Comparison of ENCODE assay signal across 1 cellular context in the genomic region with DNA sequence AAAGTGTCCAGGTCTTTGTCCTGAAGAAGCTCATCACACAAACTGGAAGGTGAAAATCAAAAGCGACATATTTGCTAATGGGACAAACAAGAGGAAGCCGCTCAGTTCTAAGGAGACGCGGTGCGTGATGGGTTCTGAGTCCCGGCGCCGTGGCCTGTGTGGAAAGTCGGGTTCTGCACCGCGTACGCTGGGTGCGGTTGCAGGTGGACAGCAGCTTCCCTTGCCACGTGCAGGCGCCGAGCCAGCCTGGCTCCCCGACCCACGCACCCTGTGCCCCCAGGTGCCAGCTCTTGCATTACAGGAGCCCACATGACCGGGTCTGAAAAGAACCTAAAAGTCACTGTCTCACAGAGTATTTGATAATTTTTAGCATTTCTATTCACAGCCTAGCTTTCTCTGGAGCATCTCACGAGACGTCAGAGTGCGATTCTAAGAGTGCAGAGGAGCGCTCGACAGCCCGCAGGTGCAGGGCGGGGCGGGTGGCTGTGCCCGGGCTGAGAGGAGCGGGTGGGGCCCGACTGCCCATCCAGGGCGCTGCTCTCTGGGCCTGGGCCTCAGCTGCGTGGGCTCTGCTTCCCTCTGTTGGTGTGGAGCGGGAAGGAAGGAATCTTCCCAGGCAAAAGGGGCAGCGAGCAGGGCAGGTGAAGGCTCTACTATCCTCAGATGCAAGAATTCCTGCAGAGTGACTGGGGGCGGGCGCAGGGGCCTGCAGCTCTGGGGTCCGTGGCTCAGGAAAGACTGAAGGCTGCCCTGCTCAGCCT.
TF ChIP-seq lines count a peak whose summit lies in the region.

No MANE protein-coding gene starts in this region.

TF ChIP-seq in K562, 482 proteins besides CTCF, POLR2A, EP300 and RAD21 (continued from another document):
- TF ChIP-seq, protein P1, sequence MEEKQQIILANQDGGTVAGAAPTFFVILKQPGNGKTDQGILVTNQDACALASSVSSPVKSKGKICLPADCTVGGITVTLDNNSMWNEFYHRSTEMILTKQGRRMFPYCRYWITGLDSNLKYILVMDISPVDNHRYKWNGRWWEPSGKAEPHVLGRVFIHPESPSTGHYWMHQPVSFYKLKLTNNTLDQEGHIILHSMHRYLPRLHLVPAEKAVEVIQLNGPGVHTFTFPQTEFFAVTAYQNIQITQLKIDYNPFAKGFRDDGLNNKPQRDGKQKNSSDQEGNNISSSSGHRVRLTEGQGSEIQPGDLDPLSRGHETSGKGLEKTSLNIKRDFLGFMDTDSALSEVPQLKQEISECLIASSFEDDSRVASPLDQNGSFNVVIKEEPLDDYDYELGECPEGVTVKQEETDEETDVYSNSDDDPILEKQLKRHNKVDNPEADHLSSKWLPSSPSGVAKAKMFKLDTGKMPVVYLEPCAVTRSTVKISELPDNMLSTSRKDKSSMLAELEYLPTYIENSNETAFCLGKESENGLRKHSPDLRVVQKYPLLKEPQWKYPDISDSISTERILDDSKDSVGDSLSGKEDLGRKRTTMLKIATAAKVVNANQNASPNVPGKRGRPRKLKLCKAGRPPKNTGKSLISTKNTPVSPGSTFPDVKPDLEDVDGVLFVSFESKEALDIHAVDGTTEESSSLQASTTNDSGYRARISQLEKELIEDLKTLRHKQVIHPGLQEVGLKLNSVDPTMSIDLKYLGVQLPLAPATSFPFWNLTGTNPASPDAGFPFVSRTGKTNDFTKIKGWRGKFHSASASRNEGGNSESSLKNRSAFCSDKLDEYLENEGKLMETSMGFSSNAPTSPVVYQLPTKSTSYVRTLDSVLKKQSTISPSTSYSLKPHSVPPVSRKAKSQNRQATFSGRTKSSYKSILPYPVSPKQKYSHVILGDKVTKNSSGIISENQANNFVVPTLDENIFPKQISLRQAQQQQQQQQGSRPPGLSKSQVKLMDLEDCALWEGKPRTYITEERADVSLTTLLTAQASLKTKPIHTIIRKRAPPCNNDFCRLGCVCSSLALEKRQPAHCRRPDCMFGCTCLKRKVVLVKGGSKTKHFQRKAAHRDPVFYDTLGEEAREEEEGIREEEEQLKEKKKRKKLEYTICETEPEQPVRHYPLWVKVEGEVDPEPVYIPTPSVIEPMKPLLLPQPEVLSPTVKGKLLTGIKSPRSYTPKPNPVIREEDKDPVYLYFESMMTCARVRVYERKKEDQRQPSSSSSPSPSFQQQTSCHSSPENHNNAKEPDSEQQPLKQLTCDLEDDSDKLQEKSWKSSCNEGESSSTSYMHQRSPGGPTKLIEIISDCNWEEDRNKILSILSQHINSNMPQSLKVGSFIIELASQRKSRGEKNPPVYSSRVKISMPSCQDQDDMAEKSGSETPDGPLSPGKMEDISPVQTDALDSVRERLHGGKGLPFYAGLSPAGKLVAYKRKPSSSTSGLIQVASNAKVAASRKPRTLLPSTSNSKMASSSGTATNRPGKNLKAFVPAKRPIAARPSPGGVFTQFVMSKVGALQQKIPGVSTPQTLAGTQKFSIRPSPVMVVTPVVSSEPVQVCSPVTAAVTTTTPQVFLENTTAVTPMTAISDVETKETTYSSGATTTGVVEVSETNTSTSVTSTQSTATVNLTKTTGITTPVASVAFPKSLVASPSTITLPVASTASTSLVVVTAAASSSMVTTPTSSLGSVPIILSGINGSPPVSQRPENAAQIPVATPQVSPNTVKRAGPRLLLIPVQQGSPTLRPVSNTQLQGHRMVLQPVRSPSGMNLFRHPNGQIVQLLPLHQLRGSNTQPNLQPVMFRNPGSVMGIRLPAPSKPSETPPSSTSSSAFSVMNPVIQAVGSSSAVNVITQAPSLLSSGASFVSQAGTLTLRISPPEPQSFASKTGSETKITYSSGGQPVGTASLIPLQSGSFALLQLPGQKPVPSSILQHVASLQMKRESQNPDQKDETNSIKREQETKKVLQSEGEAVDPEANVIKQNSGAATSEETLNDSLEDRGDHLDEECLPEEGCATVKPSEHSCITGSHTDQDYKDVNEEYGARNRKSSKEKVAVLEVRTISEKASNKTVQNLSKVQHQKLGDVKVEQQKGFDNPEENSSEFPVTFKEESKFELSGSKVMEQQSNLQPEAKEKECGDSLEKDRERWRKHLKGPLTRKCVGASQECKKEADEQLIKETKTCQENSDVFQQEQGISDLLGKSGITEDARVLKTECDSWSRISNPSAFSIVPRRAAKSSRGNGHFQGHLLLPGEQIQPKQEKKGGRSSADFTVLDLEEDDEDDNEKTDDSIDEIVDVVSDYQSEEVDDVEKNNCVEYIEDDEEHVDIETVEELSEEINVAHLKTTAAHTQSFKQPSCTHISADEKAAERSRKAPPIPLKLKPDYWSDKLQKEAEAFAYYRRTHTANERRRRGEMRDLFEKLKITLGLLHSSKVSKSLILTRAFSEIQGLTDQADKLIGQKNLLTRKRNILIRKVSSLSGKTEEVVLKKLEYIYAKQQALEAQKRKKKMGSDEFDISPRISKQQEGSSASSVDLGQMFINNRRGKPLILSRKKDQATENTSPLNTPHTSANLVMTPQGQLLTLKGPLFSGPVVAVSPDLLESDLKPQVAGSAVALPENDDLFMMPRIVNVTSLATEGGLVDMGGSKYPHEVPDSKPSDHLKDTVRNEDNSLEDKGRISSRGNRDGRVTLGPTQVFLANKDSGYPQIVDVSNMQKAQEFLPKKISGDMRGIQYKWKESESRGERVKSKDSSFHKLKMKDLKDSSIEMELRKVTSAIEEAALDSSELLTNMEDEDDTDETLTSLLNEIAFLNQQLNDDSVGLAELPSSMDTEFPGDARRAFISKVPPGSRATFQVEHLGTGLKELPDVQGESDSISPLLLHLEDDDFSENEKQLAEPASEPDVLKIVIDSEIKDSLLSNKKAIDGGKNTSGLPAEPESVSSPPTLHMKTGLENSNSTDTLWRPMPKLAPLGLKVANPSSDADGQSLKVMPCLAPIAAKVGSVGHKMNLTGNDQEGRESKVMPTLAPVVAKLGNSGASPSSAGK (IDR thresholded peaks at IDR 0.05), result no peak
- no peak for TF ChIP-seq ZNF197 (CRISPR knock-in tag; IDR thresholded peaks at IDR 0.05; ENCODE audit: low read depth)
- TF ChIP-seq ZNF561 (CRISPR knock-in tag; conservative IDR thresholded peaks at IDR 0.05), result no peak
- TF ChIP-seq BMI1 (IDR thresholded peaks at IDR 0.05; ENCODE audit: low read length), result no peak
- no peak for TF ChIP-seq HLTF (IDR thresholded peaks at IDR 0.05)
- TF ChIP-seq ZNF140 (CRISPR knock-in tag; IDR thresholded peaks at IDR 0.05), result no peak
- TF ChIP-seq, protein P2, sequence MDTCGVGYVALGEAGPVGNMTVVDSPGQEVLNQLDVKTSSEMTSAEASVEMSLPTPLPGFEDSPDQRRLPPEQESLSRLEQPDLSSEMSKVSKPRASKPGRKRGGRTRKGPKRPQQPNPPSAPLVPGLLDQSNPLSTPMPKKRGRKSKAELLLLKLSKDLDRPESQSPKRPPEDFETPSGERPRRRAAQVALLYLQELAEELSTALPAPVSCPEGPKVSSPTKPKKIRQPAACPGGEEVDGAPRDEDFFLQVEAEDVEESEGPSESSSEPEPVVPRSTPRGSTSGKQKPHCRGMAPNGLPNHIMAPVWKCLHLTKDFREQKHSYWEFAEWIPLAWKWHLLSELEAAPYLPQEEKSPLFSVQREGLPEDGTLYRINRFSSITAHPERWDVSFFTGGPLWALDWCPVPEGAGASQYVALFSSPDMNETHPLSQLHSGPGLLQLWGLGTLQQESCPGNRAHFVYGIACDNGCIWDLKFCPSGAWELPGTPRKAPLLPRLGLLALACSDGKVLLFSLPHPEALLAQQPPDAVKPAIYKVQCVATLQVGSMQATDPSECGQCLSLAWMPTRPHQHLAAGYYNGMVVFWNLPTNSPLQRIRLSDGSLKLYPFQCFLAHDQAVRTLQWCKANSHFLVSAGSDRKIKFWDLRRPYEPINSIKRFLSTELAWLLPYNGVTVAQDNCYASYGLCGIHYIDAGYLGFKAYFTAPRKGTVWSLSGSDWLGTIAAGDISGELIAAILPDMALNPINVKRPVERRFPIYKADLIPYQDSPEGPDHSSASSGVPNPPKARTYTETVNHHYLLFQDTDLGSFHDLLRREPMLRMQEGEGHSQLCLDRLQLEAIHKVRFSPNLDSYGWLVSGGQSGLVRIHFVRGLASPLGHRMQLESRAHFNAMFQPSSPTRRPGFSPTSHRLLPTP (IDR thresholded peaks at IDR 0.05; ENCODE audit: borderline replicate concordance, extremely low read depth, insufficient read length), result no peak
